Comparison of ENCODE assay signal across 26 cellular contexts in genomic region chr4:150931796-150932195, GRCh38.
"Had no signal": no experiment of that assay in that cellular context is flagged by ENCODE, and none has a peak within 500 bp of the region (broad histone marks: within the 10 kb centered on the region; RNA-seq: fewer than 3 reads in every experiment).

No MANE protein-coding gene starts in this region.

- H3K27ac ChIP-seq: coronary artery, dorsolateral prefrontal cortex, epithelial cell of prostate, esophagus squamous epithelium, gastrocnemius medialis, heart right ventricle, left ventricle myocardium inferior, lower lobe of right lung had no signal

- H3K4me1 ChIP-seq: esophagus squamous epithelium, gastrocnemius medialis, lower lobe of right lung had no signal

- H3K27me3 ChIP-seq: dorsolateral prefrontal cortex, esophagus squamous epithelium, gastrocnemius medialis, heart right ventricle had no signal

- H3K4me3 ChIP-seq: coronary artery, dorsolateral prefrontal cortex, esophagus squamous epithelium, gastrocnemius medialis, heart right ventricle, left ventricle myocardium inferior, lower lobe of right lung had no signal

- H3K27ac Mint-ChIP-seq: effector memory CD8-positive, alpha-beta T cell; endodermal cell; mesothelial cell of epicardium had no signal

- H3K4me1 Mint-ChIP-seq: endodermal cell had no signal

- H3K9me3 Mint-ChIP-seq: effector memory CD8-positive, alpha-beta T cell; endodermal cell; mesothelial cell of epicardium had no signal

- H3K27me3 Mint-ChIP-seq: effector memory CD8-positive, alpha-beta T cell had no signal

- DNase-seq: cerebellar nuclear complex; dermis blood vessel endothelial cell; dorsolateral prefrontal cortex; effector CD8-positive, alpha-beta T cell; effector memory CD8-positive, alpha-beta T cell; endodermal cell; erythroblast; esophagus squamous epithelium; foreskin fibroblast; foreskin melanocyte; gastrocnemius medialis; glutamatergic neuron; head of caudate nucleus; heart right ventricle; hippocampal formation; left cardiac atrium; left ventricle myocardium inferior; lower lobe of right lung; mesenchymal stem cell had no signal

- H3K9me3 ChIP-seq: esophagus squamous epithelium, gastrocnemius medialis, lower lobe of right lung had no signal

- FAIRE-seq: endometrium, keratinocyte had no signal

- H3K36me3 ChIP-seq: gastrocnemius medialis, lower lobe of right lung had no signal

- ATAC-seq: effector memory CD8-positive, alpha-beta T cell; esophagus mucosa; gastrocnemius medialis; left cardiac atrium; left lobe of liver; lower lobe of right lung had no signal

- H3K4me3 Mint-ChIP-seq: effector memory CD8-positive, alpha-beta T cell; endodermal cell; mesothelial cell of epicardium had no signal
